In genomic region chr1:12148160-12148957, GRCh38 we compare ENCODE assay signal across 9 cellular contexts. TPM values are rescaled to one million over a fixed set of nuclear protein-coding genes. Genes with fewer than 3 reads are reported as not detected.
DNase-seq lines count a peak whose midpoint lies in the region; ATAC-seq and TF ChIP-seq lines count a peak whose summit lies in the region.
"Had no signal": no experiment of that assay in that cellular context is flagged by ENCODE, and none has a peak within 500 bp of the region (broad histone marks: within the 10 kb centered on the region; RNA-seq: fewer than 3 reads in every experiment).

No MANE protein-coding gene starts in this region.

- ATAC-seq in activated naive CD4-positive, alpha-beta T cell treated with anti-CD3 and anti-CD28 coated beads, Interleukin-2, amount 50 U/mL, for 72 hours: peak in 1 of 2 donors; percentile 33
- ATAC-seq in lower lobe of right lung: no peak
- ATAC-seq in GM21381 (IDR thresholded peaks at IDR 0.05; ENCODE audit: unreplicated experiment): no peak

- H3K9me3 ChIP-seq in lower lobe of right lung: no peaks in the 10 kb centered on the region

- in situ Hi-C loops in G401 (cut with HindIII; ENCODE audit: low sequenced_read_pairs): no loop called here

- H3K27me3 ChIP-seq in lower lobe of right lung (ENCODE audit: low read depth): no peaks in the 10 kb centered on the region

- no peak overlapping the region for H3K4me3 ChIP-seq in lower lobe of right lung

- intact Hi-C loops in lower lobe of right lung (cut with DNase I): no loop called here

- CTCF ChIA-PET in GM10248 (lab: Yijun Ruan, JAX): interaction anchor here (0.7 to 8.4 kb wide), 8 partner anchors 9 to 60 kb away, joined by 3 to 63 read pairs (median 4); no protein-coding TSS in a partner anchor

- H3K27ac Mint-ChIP-seq in activated naive CD4-positive, alpha-beta T cell treated with anti-CD3 and anti-CD28 coated beads, Interleukin-2, amount 50 U/mL, for 72 hours: peak overlapping the region; percentile 25 to 83

- peak overlapping the region; percentile 78 for H3K27ac ChIP-seq in lower lobe of right lung

- POLR2A ChIA-PET in GM10248 (lab: Yijun Ruan, JAX): interaction anchor here (0.8 to 1.2 kb wide), 3 partner anchors 13 to 35 kb away, joined by 3 to 9 read pairs (median 3); no protein-coding TSS in a partner anchor

- H3K4me1 ChIP-seq in lower lobe of right lung: peaks cover 91% of the 10 kb centered on the region

- peaks cover 11 to 41% of the 10 kb centered on the region in 2 donors for H3K36me3 Mint-ChIP-seq in activated naive CD4-positive, alpha-beta T cell treated with anti-CD3 and anti-CD28 coated beads, Interleukin-2, amount 50 U/mL, for 72 hours

- no peaks in the 10 kb centered on the region for H3K36me3 ChIP-seq in lower lobe of right lung

- TF ChIP-seq CTCF in lower lobe of right lung (IDR thresholded peaks at IDR 0.05): no peak
- no peak for TF ChIP-seq CTCF in GM10248 (IDR thresholded peaks at IDR 0.05; ENCODE audit: control extremely low read depth, extremely low read depth, low read depth, missing control alignments)

- peaks cover 3 to 15% of the 10 kb centered on the region in 2 donors for H3K9me3 Mint-ChIP-seq in activated naive CD4-positive, alpha-beta T cell treated with anti-CD3 and anti-CD28 coated beads, Interleukin-2, amount 50 U/mL, for 72 hours

- DNase-seq in A172 (ENCODE audit: low spot score) (peak; percentile 78), HT1080 (ENCODE audit: low read depth) (peak; percentile 23), lower lobe of right lung (no peak), G401 (ENCODE audit: low spot score) (no peak), GM10248 (ENCODE audit: extremely low spot score) (no peak), NOMO-1 (lab: John Stamatoyannopoulos, UW; ENCODE audit: unreplicated experiment in 2 of 2) (no peak)
- DNase-seq in activated naive CD4-positive, alpha-beta T cell treated with anti-CD3 and anti-CD28 coated beads, Interleukin-2, amount 50 U/mL, for 72 hours (ENCODE audit: low spot score in 2 of 2): no peak
- DNase-seq: KBM-7 had no signal

RNA-seq across cellular contexts. Expression of gene TNFRSF1B, which starts 18.4 kb away (rescaled TPM):
- total RNA-seq in A172 (2014; rRNA removed; shearing (Covaris generic)): not detected in 2 replicates
- 0.16 and 0.17 TPM in 2 replicates for total RNA-seq in HT1080 (2014; rRNA removed; shearing (Covaris generic))
- polyA plus RNA-seq in HT1080 (2015; cell fraction: cytosol; rRNA removed): 0.51 and 1.2 TPM in 2 replicates
- polyA plus RNA-seq in HT1080 (2015; cell fraction: nucleus; rRNA removed): 0.18 and 0.33 TPM in 2 replicates
- 100 to 1,000 TPM in 1 of 2 donors, 10 to 100 TPM in 1; 98.1 to 143 TPM for total RNA-seq in activated naive CD4-positive, alpha-beta T cell treated with anti-CD3 and anti-CD28 coated beads, Interleukin-2, amount 50 U/mL, for 72 hours
- 67.0 TPM for total RNA-seq in lower lobe of right lung
- not detected in 2 replicates for total RNA-seq in G401 (2014; rRNA removed; shearing (Covaris generic))

Comparison
In these comparisons a context has a peak if more than half of its experiments do, and no peak if none do; other contexts are left out.
1. DNase-seq: peak in A172 (single experiment) and HT1080 (single experiment); none in activated naive CD4-positive, alpha-beta T cell treated with anti-CD3 and anti-CD28 coated beads, Interleukin-2, amount 50 U/mL, for 72 hours (0 of 2), lower lobe of right lung (single experiment), G401 (single experiment), GM10248 (single experiment) and NOMO-1 (0 of 2).
2. RNA of gene TNFRSF1B, which starts 18.4 kb away (total RNA-seq): 98.1 to 143 TPM in activated naive CD4-positive, alpha-beta T cell treated with anti-CD3 and anti-CD28 coated beads, Interleukin-2, amount 50 U/mL, for 72 hours and 67.0 TPM in lower lobe of right lung (single experiment); 0.16 to 0.17 TPM in HT1080, not detected in A172 and not detected in G401; every median in the first group is over 10 times any median in the second.